In the genomic region with DNA sequence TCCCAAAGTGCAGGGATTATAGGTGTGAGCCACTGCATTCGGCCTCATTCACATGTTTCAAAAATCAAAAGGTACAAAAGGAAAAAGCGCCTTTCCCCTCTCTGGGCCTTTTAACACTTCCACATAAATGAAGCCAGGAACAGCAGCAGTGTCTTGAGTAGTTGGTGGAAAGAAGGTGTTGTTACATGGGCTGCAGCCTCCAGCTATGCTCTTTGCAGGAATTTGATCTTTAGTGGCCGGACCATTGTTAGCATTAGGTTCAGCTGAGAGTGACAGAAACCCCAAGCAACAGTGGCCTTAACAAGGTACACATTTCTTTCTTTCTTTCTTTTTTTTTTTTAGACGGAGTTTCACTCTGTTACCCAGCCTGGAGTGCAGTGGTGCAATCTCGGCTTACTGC, we compare ENCODE assay signal across 1 cellular context.
TF ChIP-seq lines count a peak whose summit lies in the region.

No MANE protein-coding gene starts in this region.

TF ChIP-seq in H1, 55 proteins besides CTCF, POLR2A, EP300 and RAD21 (continued from another document):
- TF ChIP-seq RBBP5 (IDR thresholded peaks at IDR 0.05; ENCODE audit: borderline replicate concordance, low read depth, low read length) (no peak), SP4 (IDR thresholded peaks at IDR 0.05; ENCODE audit: low read length) (no peak)
